In genomic region chr17:9576521-9577401, GRCh38 we compare ENCODE assay signal across 7 cellular contexts. TPM values are rescaled to one million over a fixed set of nuclear protein-coding genes. Genes with fewer than 3 reads are reported as not detected.
DNase-seq lines count a peak whose midpoint lies in the region; TF ChIP-seq lines count a peak whose summit lies in the region.

CFAP52 (plus strand) TSS chr17:9576642; CDS start chr17:9576696, 54 bp downstream.

- peak within 1 kb of the TSS; percentile 66 for H3K9ac ChIP-seq in HUES6 (ENCODE audit: low read length)

- H3K9me3 ChIP-seq in HUES6 (ENCODE audit: control insufficient read depth, insufficient read depth, low read depth, low read length): no peaks in the 10 kb centered on the region
- no peaks in the 10 kb centered on the region for H3K9me3 ChIP-seq in SJCRH30 (replicated peaks)
- H3K9me3 ChIP-seq in neuron (ENCODE audit: low read length): no peaks in the 10 kb centered on the region
- H3K9me3 ChIP-seq in stomach: no peaks in the 10 kb centered on the region

- H3K27ac ChIP-seq in HUES6 (ENCODE audit: low read depth, low read length) (no peak within 1 kb of the TSS), SJCRH30 (peak within 1 kb of the TSS; percentile 3; the same call in 1 of the 2 replicates), stomach (peak within 1 kb of the TSS; percentile 60 to 79 (median 64))

- intact Hi-C loops in stomach (cut with DNase I; ENCODE audit: low total_unique reads): no loop called here

- WGBS in stomach, 5 donors: 3 to 7% (median 4%) methylated on average over 37 to 40 of the region's 40 CpGs

- no peak for TF ChIP-seq POLR2A in stomach (IDR thresholded peaks at IDR 0.05)

- TF ChIP-seq CTCF in GM12874 (IDR thresholded peaks at IDR 0.05; ENCODE audit: insufficient read depth, low read depth, low read length) (peak; percentile 67), stomach (IDR thresholded peaks at IDR 0.05) (peak in 5 of 7 experiments; percentile 25 to 63 (median 55))

- H2AFZ ChIP-seq in neuron (ENCODE audit: low read depth, low read length): peak within 1 kb of the TSS; percentile 85

- H3K4me3 ChIP-seq in HUES6 (ENCODE audit: low read depth, low read length) (peak within 1 kb of the TSS; percentile 77), SJCRH30 (peak within 1 kb of the TSS; percentile 70), neuron (ENCODE audit: low read length) (peak within 1 kb of the TSS; percentile 97), stomach (peak within 1 kb of the TSS; percentile 61 to 96 (median 80))

- peaks cover 6% of the 10 kb centered on the region; the same call in 1 of the 2 replicates for H3K4me1 ChIP-seq in HUES6 (ENCODE audit: control insufficient read depth, insufficient read depth, low read length)
- H3K4me1 ChIP-seq in SJCRH30: no peaks in the 10 kb centered on the region
- peaks cover 15% of the 10 kb centered on the region for H3K4me1 ChIP-seq in neuron (ENCODE audit: insufficient read depth, low read length)
- H3K4me1 ChIP-seq in stomach: peaks cover 13 to 40% (median 26%) of the 10 kb centered on the region in 4 donors

- DNase-seq in SJCRH30 (peak; percentile 71 to 77), foreskin melanocyte (peak; percentile 73), stomach (peak; percentile 71)
- peak; percentile 37 to 58 (median 45) for DNase-seq in activated naive CD4-positive, alpha-beta T cell (lab: John Stamatoyannopoulos, UW)

- H3K36me3 ChIP-seq in HUES6 (ENCODE audit: control insufficient read depth, insufficient read depth, low read length): no peaks in the 10 kb centered on the region
- H3K36me3 ChIP-seq in SJCRH30: no peaks in the 10 kb centered on the region
- H3K36me3 ChIP-seq in neuron (ENCODE audit: insufficient read depth, low read length): no peaks in the 10 kb centered on the region
- H3K36me3 ChIP-seq in stomach: no peaks in the 10 kb centered on the region

- H3K27me3 ChIP-seq in HUES6 (ENCODE audit: control insufficient read depth, insufficient read depth, low read length): no peaks in the 10 kb centered on the region
- no peaks in the 10 kb centered on the region for H3K27me3 ChIP-seq in SJCRH30
- H3K27me3 ChIP-seq in neuron (ENCODE audit: insufficient read depth, low read length): peaks cover 2% of the 10 kb centered on the region
- no peaks in the 10 kb centered on the region for H3K27me3 ChIP-seq in stomach

- no peak for TF ChIP-seq EP300 in stomach (IDR thresholded peaks at IDR 0.05)

RNA-seq across cellular contexts. Expression of gene CFAP52, which starts in this region (rescaled TPM):
- not detected in 2 replicates for total RNA-seq in SJCRH30 (2014; rRNA removed; shearing (Covaris generic))
- not detected for total RNA-seq in stomach
- not detected for polyA plus RNA-seq in stomach

Comparison
In these comparisons a context has a peak if more than half of its experiments do, and no peak if none do; other contexts are left out.
1. Peak in DNase-seq, H3K4me3 ChIP-seq and H3K27ac ChIP-seq in SJCRH30; RNA of the gene not detected or under 1 TPM.
2. Peak in DNase-seq, H3K4me3 ChIP-seq and H3K27ac ChIP-seq in stomach; RNA of the gene not detected or under 1 TPM.